Comparison of ENCODE assay signal across 27 cellular contexts in genomic region chr2:126503476-126503875, GRCh38.
"Had no signal": no experiment of that assay in that cellular context is flagged by ENCODE, and none has a peak within 500 bp of the region (broad histone marks: within the 10 kb centered on the region; RNA-seq: fewer than 3 reads in every experiment).

No MANE protein-coding gene starts in this region.

- H3K9me3 Mint-ChIP-seq: dendritic cell treated with granulocyte-macrophage colony-stimulating factor and Interleukin-4, amounts not matched to agents 40 ng/mL and 50 ng/mL, for 4 days; effector memory CD8-positive, alpha-beta T cell had no signal

- H3K36me3 ChIP-seq: colonic mucosa, esophagus muscularis mucosa, esophagus squamous epithelium, gastrocnemius medialis, gastroesophageal sphincter, heart left ventricle, heart right ventricle had no signal

- FAIRE-seq: colon, endometrium, endothelial cell of umbilical vein had no signal

- H3K9me3 ChIP-seq: colonic mucosa, esophagus muscularis mucosa, esophagus squamous epithelium, gastrocnemius medialis, gastroesophageal sphincter had no signal

- ATAC-seq: effector memory CD8-positive, alpha-beta T cell; esophagus mucosa; foreskin keratinocyte; gastrocnemius medialis; gastroesophageal sphincter; heart left ventricle; heart right ventricle had no signal

- DNase-seq: colonic mucosa; cortex of kidney; dermis blood vessel endothelial cell; dorsolateral prefrontal cortex; effector CD4-positive, alpha-beta T cell; effector CD8-positive, alpha-beta T cell; effector memory CD4-positive, alpha-beta T cell; effector memory CD8-positive, alpha-beta T cell; erythroblast; esophagus squamous epithelium; foreskin fibroblast; foreskin keratinocyte; foreskin melanocyte; gastrocnemius medialis; glutamatergic neuron; head of caudate nucleus; heart left ventricle; heart right ventricle had no signal

- H3K27ac ChIP-seq: colonic mucosa, coronary artery, dorsolateral prefrontal cortex, epithelial cell of prostate, esophagus muscularis mucosa, esophagus squamous epithelium, foreskin keratinocyte, gastrocnemius medialis, gastroesophageal sphincter, heart left ventricle, heart right ventricle had no signal

- H3K4me3 ChIP-seq: colonic mucosa, coronary artery, dorsolateral prefrontal cortex, esophagus muscularis mucosa, esophagus squamous epithelium, gastrocnemius medialis, gastroesophageal sphincter, heart left ventricle, heart right ventricle had no signal

- H3K4me3 Mint-ChIP-seq: dendritic cell treated with granulocyte-macrophage colony-stimulating factor and Interleukin-4, amounts not matched to agents 40 ng/mL and 50 ng/mL, for 4 days; effector memory CD8-positive, alpha-beta T cell had no signal

- H3K27ac Mint-ChIP-seq: dendritic cell treated with granulocyte-macrophage colony-stimulating factor and Interleukin-4, amounts not matched to agents 40 ng/mL and 50 ng/mL, for 4 days; effector memory CD8-positive, alpha-beta T cell had no signal

- H3K4me1 ChIP-seq: colonic mucosa, esophagus squamous epithelium, foreskin keratinocyte, gastrocnemius medialis, gastroesophageal sphincter had no signal

- H3K27me3 ChIP-seq: colonic mucosa, dorsolateral prefrontal cortex, esophagus muscularis mucosa, esophagus squamous epithelium, foreskin keratinocyte, gastrocnemius medialis, gastroesophageal sphincter, heart left ventricle, heart right ventricle had no signal

- H3K27me3 Mint-ChIP-seq: dendritic cell treated with granulocyte-macrophage colony-stimulating factor and Interleukin-4, amounts not matched to agents 40 ng/mL and 50 ng/mL, for 4 days had no signal
